ENCODE assay signal across 8 cellular contexts in the genomic region with DNA sequence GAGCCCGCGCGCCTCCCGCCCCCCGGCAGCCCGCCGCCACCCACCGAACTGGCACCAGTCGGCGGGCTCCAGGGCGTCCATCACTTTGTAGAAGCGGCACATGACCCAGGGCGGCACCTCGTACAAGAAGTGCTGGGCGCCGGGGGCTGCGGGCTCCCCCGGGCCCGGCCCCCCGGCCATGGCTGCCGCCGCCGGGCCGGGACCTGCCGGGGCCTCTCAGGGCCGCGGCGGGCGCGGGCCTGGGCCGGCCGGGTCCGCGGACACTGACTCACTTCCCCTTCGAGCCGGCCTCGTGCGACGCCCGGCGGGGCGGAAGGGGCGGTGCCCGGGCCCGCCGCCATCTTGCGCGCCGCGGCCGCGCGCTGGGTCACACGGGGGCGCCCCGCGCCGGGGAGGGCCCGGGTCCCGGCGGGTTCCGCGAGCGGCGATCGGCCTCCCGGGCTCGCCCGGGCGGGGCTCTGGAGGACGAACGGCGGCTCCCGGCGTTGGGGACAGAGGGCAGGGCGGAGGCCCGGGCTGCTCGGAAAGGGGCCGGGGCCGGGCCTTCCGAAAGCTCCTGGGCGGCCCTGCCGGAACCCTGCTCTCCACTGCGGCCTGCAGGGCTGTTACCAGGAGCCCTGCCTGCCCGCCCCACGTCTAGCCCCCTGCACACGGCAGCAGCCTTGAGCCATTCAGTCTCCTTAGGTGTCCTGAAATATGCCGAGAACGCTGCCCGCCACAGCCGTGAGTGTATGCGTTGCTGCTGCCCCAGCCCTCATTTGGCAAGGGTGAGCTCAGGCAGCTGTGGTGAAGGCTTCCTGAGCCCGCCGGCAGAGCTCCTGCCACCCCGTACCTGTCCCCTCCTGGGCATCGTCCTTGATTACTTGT. TPM values are rescaled to one million over a fixed set of nuclear protein-coding genes. Genes with fewer than 3 reads are reported as not detected.
DNase-seq lines count a peak whose midpoint lies in the region; ATAC-seq and TF ChIP-seq lines count a peak whose summit lies in the region.

A gene (minus strand): TSS at position 270 of the 867 bp plus-strand sequence. CDS start 90 bp downstream, at position 180.

- no peaks in the 10 kb centered on the region for H3K9me3 Mint-ChIP-seq in stimulated activated naive CD8-positive, alpha-beta T cell treated with anti-CD3 and anti-CD28 coated beads, Interleukin-15, amount 100 ng/mL, for 72 hours

- H3K4me3 Mint-ChIP-seq in stimulated activated naive CD8-positive, alpha-beta T cell treated with anti-CD3 and anti-CD28 coated beads, Interleukin-15, amount 100 ng/mL, for 72 hours, result peak within 1 kb of the TSS; percentile 95

- no peaks in the 10 kb centered on the region for H3K9me3 ChIP-seq in mononuclear cell (ENCODE audit: low read depth, low read length)

- no peaks in the 10 kb centered on the region for H3K27me3 ChIP-seq in mononuclear cell (ENCODE audit: insufficient read depth, low read length)

- TF ChIP-seq CTCF in 22Rv1 (IDR thresholded peaks at IDR 0.05) (peak; percentile 18; the same call in 1 of the 2 replicates), GM13977 (IDR thresholded peaks at IDR 0.05; ENCODE audit: extremely low read depth, insufficient read depth, missing control alignments) (peak; percentile 17)

- DNase-seq in GM13977 (ENCODE audit: low spot score) (peak; percentile 86), NCI-H774 (lab: John Stamatoyannopoulos, UW) (peak; percentile 52), epithelial cell of prostate (ENCODE audit: low read depth, low spot score) (no peak)
- DNase-seq in activated CD8-positive, alpha-beta memory T cell treated with anti-CD3 and anti-CD28 coated beads, Interleukin-2, amount 50 U/mL, for 48 hours, result peak; percentile 74
- peak; percentile 51 to 59 for DNase-seq in stimulated activated naive CD8-positive, alpha-beta T cell treated with anti-CD3 and anti-CD28 coated beads, Interleukin-15, amount 100 ng/mL, for 72 hours

- peaks cover 27% of the 10 kb centered on the region for H3K4me1 ChIP-seq in mononuclear cell (ENCODE audit: insufficient read depth, low read length)

- peak; percentile 72 for ATAC-seq in HG02885 (IDR thresholded peaks at IDR 0.05; ENCODE audit: poor library complexity, unreplicated experiment)
- peak; percentile 79 for ATAC-seq in stimulated activated naive CD8-positive, alpha-beta T cell treated with anti-CD3 and anti-CD28 coated beads, Interleukin-15, amount 100 ng/mL, for 72 hours

- in situ Hi-C loops in GM13977 (cut with MboI; ENCODE audit: low pct_unique_long_range_greater_than_20kb, low sequenced_read_pairs, unreplicated experiment), result no loop called here

- H3K4me3 ChIP-seq in mononuclear cell (ENCODE audit: low read length), result peak within 1 kb of the TSS; percentile 48

- no peaks in the 10 kb centered on the region for H3K27me3 Mint-ChIP-seq in stimulated activated naive CD8-positive, alpha-beta T cell treated with anti-CD3 and anti-CD28 coated beads, Interleukin-15, amount 100 ng/mL, for 72 hours

- H3K27ac ChIP-seq in 22Rv1 (peak within 1 kb of the TSS; percentile 80), epithelial cell of prostate (peak within 1 kb of the TSS; percentile 79)

- H3K4me1 Mint-ChIP-seq in stimulated activated naive CD8-positive, alpha-beta T cell treated with anti-CD3 and anti-CD28 coated beads, Interleukin-15, amount 100 ng/mL, for 72 hours, result peaks cover 41% of the 10 kb centered on the region

- H3K27ac Mint-ChIP-seq in stimulated activated naive CD8-positive, alpha-beta T cell treated with anti-CD3 and anti-CD28 coated beads, Interleukin-15, amount 100 ng/mL, for 72 hours, result peak within 1 kb of the TSS; percentile 97

RNA-seq across cellular contexts. Expression of the gene that starts here (rescaled TPM):
- total RNA-seq in mononuclear cell, result 37.0 TPM
